In the genomic region with DNA sequence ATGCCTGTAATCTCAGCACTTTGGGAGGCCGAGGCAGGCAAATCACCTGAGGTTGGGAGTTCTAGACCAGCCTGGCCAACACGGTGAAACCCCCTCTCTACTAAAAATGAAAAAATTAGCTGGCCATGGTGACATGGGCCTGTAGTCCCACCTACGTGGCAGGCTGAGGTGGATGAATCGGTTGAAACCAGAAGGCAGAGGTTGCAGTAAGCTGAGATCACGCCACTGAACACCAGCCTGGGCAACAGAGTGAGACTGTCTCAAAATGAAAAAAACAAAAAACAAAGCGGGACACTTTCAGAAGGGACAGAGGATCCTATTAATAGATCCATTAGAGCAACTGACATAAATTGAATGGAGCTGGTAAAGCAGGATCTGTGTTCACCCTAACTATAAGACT, we compare ENCODE assay signal across 24 cellular contexts.
A peak's percentile ranks its signal among the peaks of the same experiment; 100 is the strongest.
DNase-seq lines count a peak whose midpoint lies in the region; ATAC-seq and TF ChIP-seq lines count a peak whose summit lies in the region.
"Had no signal": no experiment of that assay in that cellular context is flagged by ENCODE, and none has a peak within 500 bp of the region (broad histone marks: within the 10 kb centered on the region; RNA-seq: fewer than 3 reads in every experiment).

No MANE protein-coding gene starts in this region.

- no peak for DNase-seq in GM23338 (ENCODE audit: low spot score)
- no peak for DNase-seq in dorsolateral prefrontal cortex
- no peak for DNase-seq in D341Med (ENCODE audit: low spot score)
- DNase-seq: DMS53, GDM1, KG1, NCI-H1092 treated with DMSO at 0.1 percent for 48 hours, NCI-H1436 treated with DMSO at 0.1 percent for 48 hours, NCI-H1930, NCI-H226, NCI-H510A treated with DMSO at 0.1 percent for 48 hours, NCI-H774, Peyer's patch, T-cell had no signal

- H3K36me3 Mint-ChIP-seq in GM23338 (ENCODE audit: low read depth): no peaks in the 10 kb centered on the region
- H3K36me3 Mint-ChIP-seq: CD14-positive monocyte, T-cell had no signal

- no peaks in the 10 kb centered on the region for H4K20me1 ChIP-seq in GM23338 (replicated peaks; ENCODE audit: insufficient read depth)

- H3K4me3 ChIP-seq in GM23338 (no peak overlapping the region), dorsolateral prefrontal cortex (no peak overlapping the region)
- H3K4me3 ChIP-seq: A549, Peyer's patch had no signal

- no peak overlapping the region for H3K27ac ChIP-seq in GM23338 (ENCODE audit: low read depth)
- no peak overlapping the region for H3K27ac ChIP-seq in dorsolateral prefrontal cortex
- H3K27ac ChIP-seq: A549, Peyer's patch had no signal

- H3K4me2 ChIP-seq in GM23338: no peak overlapping the region
- H3K4me2 ChIP-seq: A549 had no signal

- H2AFZ ChIP-seq in GM23338: no peak overlapping the region

- no peaks in the 10 kb centered on the region for H3K9me2 ChIP-seq in GM23338 (ENCODE audit: insufficient read depth)

- H3K36me3 ChIP-seq in GM23338 (ENCODE audit: insufficient read depth): no peaks in the 10 kb centered on the region
- H3K36me3 ChIP-seq: Peyer's patch had no signal

- TF ChIP-seq CTCF in GM23338 (conservative IDR thresholded peaks at IDR 0.05; ENCODE audit: low read depth in 2 of 2) (no peak), dorsolateral prefrontal cortex (IDR thresholded peaks at IDR 0.05 in 54 of 56, conservative IDR thresholded peaks at IDR 0.05 in 2 of 56; ENCODE audit: low read depth in 1 of 56, partially characterized antibody in 56 of 56) (no peak)

- no peak overlapping the region for H3K27ac Mint-ChIP-seq in GM23338
- H3K27ac Mint-ChIP-seq: B cell; CD14-positive monocyte; T-cell; T-helper 2 cell treated with Interferon-gamma antibody and Interleukin-4, amounts not matched to agents 5 μg/mL and 100 μg/mL, for 36 hours had no signal

- peak; percentile 68 for ATAC-seq in GM18502 (IDR thresholded peaks at IDR 0.05; ENCODE audit: poor library complexity, unreplicated experiment)
- peak; percentile 81 for ATAC-seq in GM21360 (IDR thresholded peaks at IDR 0.05; ENCODE audit: unreplicated experiment)
- peak; percentile 47 for ATAC-seq in HG02884 (IDR thresholded peaks at IDR 0.05; ENCODE audit: unreplicated experiment)
- peak; percentile 47 for ATAC-seq in HG03469 (IDR thresholded peaks at IDR 0.05; ENCODE audit: unreplicated experiment)
- ATAC-seq in GM23338: no peak
- no peak for ATAC-seq in GM19452 (IDR thresholded peaks at IDR 0.05; ENCODE audit: unreplicated experiment)
- ATAC-seq: A549, SK-N-SH treated with all-trans-retinoic acid at 6 μM for 48 hours, T-cell had no signal

- no peaks in the 10 kb centered on the region for H3K27me3 Mint-ChIP-seq in GM23338 (ENCODE audit: insufficient read depth, low read depth, poor library complexity)
- H3K27me3 Mint-ChIP-seq: B cell had no signal

- H3K27me3 ChIP-seq in GM23338 (ENCODE audit: insufficient read depth): no peaks in the 10 kb centered on the region
- no peaks in the 10 kb centered on the region for H3K27me3 ChIP-seq in dorsolateral prefrontal cortex
- H3K27me3 ChIP-seq: Peyer's patch had no signal

- no peaks in the 10 kb centered on the region for H3F3A ChIP-seq in GM23338 (replicated peaks; ENCODE audit: low read depth)

- H3K79me2 ChIP-seq in GM23338 (replicated peaks; ENCODE audit: insufficient read depth): no peaks in the 10 kb centered on the region

- peaks cover 2% of the 10 kb centered on the region; the same call in 2 of the 3 replicates for H3K4me1 Mint-ChIP-seq in GM23338
- H3K4me1 Mint-ChIP-seq: B cell, CD14-positive monocyte, T-cell had no signal

- no peak overlapping the region for H3K4me3 Mint-ChIP-seq in GM23338
- H3K4me3 Mint-ChIP-seq: B cell; CD14-positive monocyte; T-cell; T-helper 2 cell treated with Interferon-gamma antibody and Interleukin-4, amounts not matched to agents 5 μg/mL and 100 μg/mL, for 36 hours had no signal

- H3K4me1 ChIP-seq in GM23338 (ENCODE audit: insufficient read depth): no peaks in the 10 kb centered on the region
- H3K4me1 ChIP-seq: A549, Peyer's patch had no signal

- intact Hi-C loops in dorsolateral prefrontal cortex (cut with DNase I): no loop called here

- H3K9me3 Mint-ChIP-seq in GM23338: no peaks in the 10 kb centered on the region
- H3K9me3 Mint-ChIP-seq: T-cell; T-helper 2 cell treated with Interferon-gamma antibody and Interleukin-4, amounts not matched to agents 5 μg/mL and 100 μg/mL, for 36 hours had no signal

TF ChIP-seq in GM23338, 12 proteins besides CTCF, POLR2A, EP300 and RAD21 (continues in another document):
- no peak for TF ChIP-seq ZNF331 (CRISPR knock-in tag; IDR thresholded peaks at IDR 0.05; ENCODE audit: low read depth)
- TF ChIP-seq ZNF114 (CRISPR knock-in tag; IDR thresholded peaks at IDR 0.05): no peak
- TF ChIP-seq NANOG (IDR thresholded peaks at IDR 0.05; ENCODE audit: borderline replicate concordance): no peak
- no peak for TF ChIP-seq EZH2phosphoT487 (IDR thresholded peaks at IDR 0.05; ENCODE audit: unreplicated experiment)
- TF ChIP-seq, protein P1, sequence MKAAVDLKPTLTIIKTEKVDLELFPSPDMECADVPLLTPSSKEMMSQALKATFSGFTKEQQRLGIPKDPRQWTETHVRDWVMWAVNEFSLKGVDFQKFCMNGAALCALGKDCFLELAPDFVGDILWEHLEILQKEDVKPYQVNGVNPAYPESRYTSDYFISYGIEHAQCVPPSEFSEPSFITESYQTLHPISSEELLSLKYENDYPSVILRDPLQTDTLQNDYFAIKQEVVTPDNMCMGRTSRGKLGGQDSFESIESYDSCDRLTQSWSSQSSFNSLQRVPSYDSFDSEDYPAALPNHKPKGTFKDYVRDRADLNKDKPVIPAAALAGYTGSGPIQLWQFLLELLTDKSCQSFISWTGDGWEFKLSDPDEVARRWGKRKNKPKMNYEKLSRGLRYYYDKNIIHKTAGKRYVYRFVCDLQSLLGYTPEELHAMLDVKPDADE (IDR thresholded peaks at IDR 0.05): no peak
- TF ChIP-seq POLR2AphosphoS5 (IDR thresholded peaks at IDR 0.05; ENCODE audit: low read depth): no peak
- TF ChIP-seq STAT1 (IDR thresholded peaks at IDR 0.05; ENCODE audit: unreplicated experiment): no peak
- TF ChIP-seq EZH2 (IDR thresholded peaks at IDR 0.05; ENCODE audit: low read depth, unreplicated experiment): no peak
- TF ChIP-seq, protein P2, sequence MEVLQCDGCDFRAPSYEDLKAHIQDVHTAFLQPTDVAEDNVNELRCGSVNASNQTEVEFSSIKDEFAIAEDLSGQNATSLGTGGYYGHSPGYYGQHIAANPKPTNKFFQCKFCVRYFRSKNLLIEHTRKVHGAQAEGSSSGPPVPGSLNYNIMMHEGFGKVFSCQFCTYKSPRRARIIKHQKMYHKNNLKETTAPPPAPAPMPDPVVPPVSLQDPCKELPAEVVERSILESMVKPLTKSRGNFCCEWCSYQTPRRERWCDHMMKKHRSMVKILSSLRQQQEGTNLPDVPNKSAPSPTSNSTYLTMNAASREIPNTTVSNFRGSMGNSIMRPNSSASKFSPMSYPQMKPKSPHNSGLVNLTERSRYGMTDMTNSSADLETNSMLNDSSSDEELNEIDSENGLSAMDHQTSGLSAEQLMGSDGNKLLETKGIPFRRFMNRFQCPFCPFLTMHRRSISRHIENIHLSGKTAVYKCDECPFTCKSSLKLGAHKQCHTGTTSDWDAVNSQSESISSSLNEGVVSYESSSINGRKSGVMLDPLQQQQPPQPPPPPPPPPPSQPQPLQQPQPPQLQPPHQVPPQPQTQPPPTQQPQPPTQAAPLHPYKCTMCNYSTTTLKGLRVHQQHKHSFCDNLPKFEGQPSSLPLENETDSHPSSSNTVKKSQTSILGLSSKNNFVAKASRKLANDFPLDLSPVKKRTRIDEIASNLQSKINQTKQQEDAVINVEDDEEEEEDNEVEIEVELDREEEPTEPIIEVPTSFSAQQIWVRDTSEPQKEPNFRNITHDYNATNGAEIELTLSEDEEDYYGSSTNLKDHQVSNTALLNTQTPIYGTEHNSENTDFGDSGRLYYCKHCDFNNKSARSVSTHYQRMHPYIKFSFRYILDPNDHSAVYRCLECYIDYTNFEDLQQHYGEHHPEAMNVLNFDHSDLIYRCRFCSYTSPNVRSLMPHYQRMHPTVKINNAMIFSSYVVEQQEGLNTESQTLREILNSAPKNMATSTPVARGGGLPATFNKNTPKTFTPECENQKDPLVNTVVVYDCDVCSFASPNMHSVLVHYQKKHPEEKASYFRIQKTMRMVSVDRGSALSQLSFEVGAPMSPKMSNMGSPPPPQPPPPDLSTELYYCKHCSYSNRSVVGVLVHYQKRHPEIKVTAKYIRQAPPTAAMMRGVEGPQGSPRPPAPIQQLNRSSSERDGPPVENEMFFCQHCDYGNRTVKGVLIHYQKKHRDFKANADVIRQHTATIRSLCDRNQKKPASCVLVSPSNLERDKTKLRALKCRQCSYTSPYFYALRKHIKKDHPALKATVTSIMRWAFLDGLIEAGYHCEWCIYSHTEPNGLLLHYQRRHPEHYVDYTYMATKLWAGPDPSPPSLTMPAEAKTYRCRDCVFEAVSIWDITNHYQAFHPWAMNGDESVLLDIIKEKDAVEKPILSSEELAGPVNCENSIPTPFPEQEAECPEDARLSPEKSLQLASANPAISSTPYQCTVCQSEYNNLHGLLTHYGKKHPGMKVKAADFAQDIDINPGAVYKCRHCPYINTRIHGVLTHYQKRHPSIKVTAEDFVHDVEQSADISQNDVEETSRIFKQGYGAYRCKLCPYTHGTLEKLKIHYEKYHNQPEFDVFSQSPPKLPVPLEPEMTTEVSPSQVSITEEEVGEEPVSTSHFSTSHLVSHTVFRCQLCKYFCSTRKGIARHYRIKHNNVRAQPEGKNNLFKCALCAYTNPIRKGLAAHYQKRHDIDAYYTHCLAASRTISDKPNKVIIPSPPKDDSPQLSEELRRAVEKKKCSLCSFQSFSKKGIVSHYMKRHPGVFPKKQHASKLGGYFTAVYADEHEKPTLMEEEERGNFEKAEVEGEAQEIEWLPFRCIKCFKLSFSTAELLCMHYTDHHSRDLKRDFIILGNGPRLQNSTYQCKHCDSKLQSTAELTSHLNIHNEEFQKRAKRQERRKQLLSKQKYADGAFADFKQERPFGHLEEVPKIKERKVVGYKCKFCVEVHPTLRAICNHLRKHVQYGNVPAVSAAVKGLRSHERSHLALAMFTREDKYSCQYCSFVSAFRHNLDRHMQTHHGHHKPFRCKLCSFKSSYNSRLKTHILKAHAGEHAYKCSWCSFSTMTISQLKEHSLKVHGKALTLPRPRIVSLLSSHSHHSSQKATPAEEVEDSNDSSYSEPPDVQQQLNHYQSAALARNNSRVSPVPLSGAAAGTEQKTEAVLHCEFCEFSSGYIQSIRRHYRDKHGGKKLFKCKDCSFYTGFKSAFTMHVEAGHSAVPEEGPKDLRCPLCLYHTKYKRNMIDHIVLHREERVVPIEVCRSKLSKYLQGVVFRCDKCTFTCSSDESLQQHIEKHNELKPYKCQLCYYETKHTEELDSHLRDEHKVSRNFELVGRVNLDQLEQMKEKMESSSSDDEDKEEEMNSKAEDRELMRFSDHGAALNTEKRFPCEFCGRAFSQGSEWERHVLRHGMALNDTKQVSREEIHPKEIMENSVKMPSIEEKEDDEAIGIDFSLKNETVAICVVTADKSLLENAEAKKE (CRISPR knock-in tag; IDR thresholded peaks at IDR 0.05): no peak
- no peak for TF ChIP-seq JUNB (IDR thresholded peaks at IDR 0.05; ENCODE audit: unreplicated experiment)
- no peak for TF ChIP-seq CREB1 (CRISPR knock-in tag; IDR thresholded peaks at IDR 0.05; ENCODE audit: low read depth)

Comparison
In these comparisons a context has a peak if more than half of its experiments do, and no peak if none do; other contexts are left out.
1. ATAC-seq: peak in GM18502 (single experiment), GM21360 (single experiment), HG02884 (single experiment) and HG03469 (single experiment); none in GM23338 (single experiment) and GM19452 (single experiment).